In genomic region chr4:147970003-147970402, GRCh38 we compare ENCODE assay signal across 19 cellular contexts.
DNase-seq lines count a peak whose midpoint lies in the region; ATAC-seq and TF ChIP-seq lines count a peak whose summit lies in the region.
"Had no signal": no experiment of that assay in that cellular context is flagged by ENCODE, and none has a peak within 500 bp of the region (broad histone marks: within the 10 kb centered on the region; RNA-seq: fewer than 3 reads in every experiment).

No MANE protein-coding gene starts in this region.

- peaks cover under 1% of the 10 kb centered on the region; the same call in 1 of the 2 replicates for H3K9me1 ChIP-seq in IMR-90 (ENCODE audit: insufficient read depth, low read length)

- WGBS in IMR-90 (ENCODE audit: extremely low coverage in 2 of 2, insufficient read length in 1 of 2), 2 experiments, result 79% methylated on average over 2 of the region's 4 CpGs; no CpG with 5 or more reads in 1 of the 2 experiments
- WGBS in neuronal stem cell (ENCODE audit: extremely low coverage in 2 of 2, insufficient read length in 2 of 2, insufficient replicate concordance in 1 of 2), 2 donors, result no CpG with 5 or more reads among the region's 4 CpGs

- H3K14ac ChIP-seq in IMR-90 (replicated peaks; ENCODE audit: low read depth, low read length) (peak overlapping the region; percentile 10; the same call in 1 of the 2 replicates), neuronal stem cell (ENCODE audit: low read length) (no peak overlapping the region)

- no peak overlapping the region for H2AK9ac ChIP-seq in IMR-90 (replicated peaks; ENCODE audit: low read depth, low read length, poor library complexity)

- DNase-seq in BE2C (no peak), IMR-90 (no peak), immature natural killer cell (no peak), neuronal stem cell (ENCODE audit: low spot score) (no peak), NCI-H226 (no peak), DMS153 (lab: John Stamatoyannopoulos, UW) (no peak), T-helper 9 cell (no peak)
- DNase-seq: C1 segment of cervical spinal cord; GF-D8; left cardiac atrium; NCI-H2029; NCI-H446; NK-92 treated with Interleukin-12 subunit alpha and Interleukin-12 subunit beta, amount 100 ng/mL, for 24 hours; stimulated activated CD4-positive, alpha-beta T cell treated with anti-CD3 and anti-CD28 coated beads, Interleukin-4, amount 100 ng/mL, for 24 hours had no signal

- no peak overlapping the region for H2BK12ac ChIP-seq in neuronal stem cell (ENCODE audit: low read length)

- intact Hi-C loops in IMR-90 (cut with micrococcal nuclease), result no loop called here

- POLR2A ChIA-PET in IMR-90 (lab: Charles Lee; ENCODE audit: unreplicated experiment), result no interaction called here

- H3K27me3 Mint-ChIP-seq in immature natural killer cell (ENCODE audit: low read depth in 3 of 3), result peaks cover 0 to 3% (median 3%) of the 10 kb centered on the region in 3 donors

- peak overlapping the region in 3 of 5 donors; percentile 20 to 33 (median 28) for H3K4me3 Mint-ChIP-seq in immature natural killer cell
- H3K4me3 Mint-ChIP-seq: IgD-negative memory B cell had no signal

- no peak overlapping the region for H2BK5ac ChIP-seq in IMR-90 (ENCODE audit: low read depth, low read length, poor library complexity, severe bottlenecking)
- no peak overlapping the region for H2BK5ac ChIP-seq in neuronal stem cell (ENCODE audit: low read length)

- TF ChIP-seq CTCF in BE2C (IDR thresholded peaks at IDR 0.05; ENCODE audit: low read depth, low read length) (no peak), IMR-90 (conservative IDR thresholded peaks at IDR 0.05; ENCODE audit: low read depth, low read length) (no peak)

- peak overlapping the region; percentile 9 to 45; a peak in 2 of 4 replicates for H4K8ac ChIP-seq in IMR-90 (ENCODE audit: low read depth in 2 of 2, low read length in 2 of 2)
- H4K8ac ChIP-seq in neuronal stem cell (ENCODE audit: low read depth, low read length), result no peak overlapping the region

- H4K5ac ChIP-seq in IMR-90 (ENCODE audit: low read depth, low read length), result peak overlapping the region; percentile 20; the same call in 1 of the 2 replicates

- H3K18ac ChIP-seq in IMR-90 (ENCODE audit: low read depth, low read length) (peak overlapping the region; percentile 33; the same call in 1 of the 2 replicates), neuronal stem cell (ENCODE audit: low read length) (no peak overlapping the region)

- no peaks in the 10 kb centered on the region for H3K9me3 ChIP-seq in BE2C
- no peaks in the 10 kb centered on the region for H3K9me3 ChIP-seq in IMR-90 (ENCODE audit: control insufficient read depth, insufficient read depth, low read length)
- no peaks in the 10 kb centered on the region for H3K9me3 ChIP-seq in neuronal stem cell (replicated peaks in 1 of 2; ENCODE audit: control insufficient read depth in 2 of 2, insufficient read depth in 1 of 2, low read depth in 1 of 2, low read length in 2 of 2)
- H3K9me3 ChIP-seq: esophagus muscularis mucosa had no signal

- no peak overlapping the region for H2BK120ac ChIP-seq in IMR-90 (ENCODE audit: low read depth, low read length)
- H2BK120ac ChIP-seq in neuronal stem cell (ENCODE audit: low read depth, low read length), result no peak overlapping the region

- peak overlapping the region in 4 of 6 donors; percentile 9 to 73 (median 34) for H3K27ac Mint-ChIP-seq in immature natural killer cell
- H3K27ac Mint-ChIP-seq: IgD-negative memory B cell had no signal

- no peak for ATAC-seq in IMR-90 (ENCODE audit: low read depth)
- no peak for ATAC-seq in HG02981 (IDR thresholded peaks at IDR 0.05; ENCODE audit: unreplicated experiment)

- H2BK20ac ChIP-seq in IMR-90 (ENCODE audit: low read depth, low read length), result no peak overlapping the region

- H3K36me3 ChIP-seq in BE2C (peaks cover 15% of the 10 kb centered on the region), IMR-90 (ENCODE audit: control insufficient read depth, insufficient read depth, low read length) (peaks cover 8% of the 10 kb centered on the region; the same call in 1 of the 2 replicates), neuronal stem cell (replicated peaks in 1 of 2; ENCODE audit: control insufficient read depth in 2 of 2, insufficient read depth in 2 of 2, low read length in 2 of 2) (no peaks in the 10 kb centered on the region)

- H2AK5ac ChIP-seq in IMR-90 (ENCODE audit: low read depth, low read length) (no peak overlapping the region), neuronal stem cell (ENCODE audit: low read depth, low read length) (no peak overlapping the region)

- H4K91ac ChIP-seq in IMR-90 (ENCODE audit: insufficient read depth, low read depth, low read length) (0 out of 2 replicates have a peak overlapping the region, but pooled peaks have one; percentile 20), neuronal stem cell (ENCODE audit: low read depth, low read length, poor library complexity) (no peak overlapping the region)

- no peak overlapping the region for H3K56ac ChIP-seq in IMR-90 (ENCODE audit: extremely low read depth, insufficient read depth, low read length)

- H3K27me3 ChIP-seq in BE2C (no peaks in the 10 kb centered on the region), IMR-90 (ENCODE audit: control insufficient read depth, insufficient read depth, low read length) (no peaks in the 10 kb centered on the region), neuronal stem cell (ENCODE audit: control insufficient read depth in 3 of 3, insufficient read depth in 3 of 3, low read depth in 1 of 3, low read length in 3 of 3) (no peaks in the 10 kb centered on the region)
- H3K27me3 ChIP-seq: esophagus muscularis mucosa had no signal

- no peak overlapping the region for H3K27ac ChIP-seq in IMR-90 (ENCODE audit: insufficient read depth, low read length)
- peak overlapping the region; percentile 25 for H3K27ac ChIP-seq in neuronal stem cell (replicated peaks; ENCODE audit: low read length)
- H3K27ac ChIP-seq: parathyroid adenoma had no signal

- peak overlapping the region; percentile 26; the same call in 1 of the 2 replicates for H3K4me3 ChIP-seq in BE2C (ENCODE audit: low read depth, low read length)
- no peak overlapping the region for H3K4me3 ChIP-seq in IMR-90 (ENCODE audit: insufficient read depth, low read depth, low read length)
- H3K4me3 ChIP-seq in neuronal stem cell (ENCODE audit: low read length in 2 of 2), result no peak overlapping the region
- H3K4me3 ChIP-seq: esophagus muscularis mucosa, smooth muscle cell had no signal

- H3K9ac ChIP-seq in IMR-90 (ENCODE audit: low read depth, low read length), result no peak overlapping the region
- no peak overlapping the region for H3K9ac ChIP-seq in neuronal stem cell (ENCODE audit: low read depth, low read length, poor library complexity)
- H3K9ac ChIP-seq: parathyroid adenoma had no signal

- H3K9me3 Mint-ChIP-seq in immature natural killer cell, result no peaks in the 10 kb centered on the region

- H2AFZ ChIP-seq in IMR-90 (replicated peaks; ENCODE audit: low read length, poor library complexity) (no peak overlapping the region), neuronal stem cell (ENCODE audit: low read length) (no peak overlapping the region)
- H2AFZ ChIP-seq: parathyroid adenoma had no signal

- peaks cover 10 to 17% of the 10 kb centered on the region in 2 donors for H3K4me1 Mint-ChIP-seq in immature natural killer cell
- H3K4me1 Mint-ChIP-seq: IgD-negative memory B cell had no signal

- H2BK15ac ChIP-seq in IMR-90 (ENCODE audit: low read depth, low read length), result peak overlapping the region; percentile 19; the same call in 1 of the 3 replicates
- no peak overlapping the region for H2BK15ac ChIP-seq in neuronal stem cell (ENCODE audit: low read length)

- peaks cover 2% of the 10 kb centered on the region; the same call in 1 of the 2 replicates for H4K20me1 ChIP-seq in IMR-90 (ENCODE audit: insufficient read depth, low read length)

- BruUV-seq in IMR-90 (replicated peaks; lab: Mats Ljungman, UMichigan), result no TSS peak

- dilution Hi-C loops in IMR-90 (cut with HindIII; ENCODE audit: low sequenced_read_pairs, unreplicated experiment), result no loop called here

- TF ChIP-seq RAD21 in IMR-90 (IDR thresholded peaks at IDR 0.05; ENCODE audit: low read length), result no peak

- CTCF ChIA-PET in IMR-90 (lab: Yijun Ruan, JAX), result no interaction called here

- H3K4ac ChIP-seq in IMR-90 (ENCODE audit: low read depth, low read length) (no peak overlapping the region), neuronal stem cell (ENCODE audit: low read length) (no peak overlapping the region)

- H3K4me2 ChIP-seq in IMR-90 (ENCODE audit: low read depth, low read length) (no peak overlapping the region), neuronal stem cell (ENCODE audit: insufficient read depth, low read length, poor library complexity, severe bottlenecking) (no peak overlapping the region)
- H3K4me2 ChIP-seq: smooth muscle cell had no signal

- peaks cover 38 to 48% (median 39%) of the 10 kb centered on the region in 3 donors for H3K36me3 Mint-ChIP-seq in immature natural killer cell

- in situ Hi-C loops in IMR-90 (cut with MboI; ENCODE audit: low sequenced_read_pairs), result no loop called here

- H3K79me1 ChIP-seq in IMR-90 (ENCODE audit: low read depth in 1 of 2, low read length in 2 of 2), result peaks cover 20 to 30% of the 10 kb centered on the region in 2 experiments
- no peaks in the 10 kb centered on the region for H3K79me1 ChIP-seq in neuronal stem cell (ENCODE audit: low read depth, low read length)

- H3K23ac ChIP-seq in IMR-90 (ENCODE audit: low read depth, low read length) (peak overlapping the region; percentile 45; the same call in 1 of the 2 replicates), neuronal stem cell (ENCODE audit: low read depth, low read length, poor library complexity) (no peak overlapping the region)

- no peak for TF ChIP-seq POLR2A in IMR-90 (IDR thresholded peaks at IDR 0.05; ENCODE audit: low read depth, low read length)

- H3K4me1 ChIP-seq in BE2C (peaks cover 14% of the 10 kb centered on the region; the same call in 1 of the 2 replicates), IMR-90 (ENCODE audit: control insufficient read depth, insufficient read depth, low read length) (peaks cover 7% of the 10 kb centered on the region), neuronal stem cell (ENCODE audit: control insufficient read depth in 2 of 2, insufficient read depth in 1 of 2, low read depth in 1 of 2, low read length in 2 of 2) (peaks cover 0 to 7% of the 10 kb centered on the region in 2 donors)
- H3K4me1 ChIP-seq: parathyroid adenoma had no signal

TF ChIP-seq in IMR-90, 13 proteins besides CTCF, POLR2A, EP300 and RAD21:
- TF ChIP-seq ELK1 (IDR thresholded peaks at IDR 0.05; ENCODE audit: borderline replicate concordance, low read depth, low read length) (no peak), CHD1 (IDR thresholded peaks at IDR 0.05; ENCODE audit: low read depth, low read length) (no peak)
